Comparison of ENCODE assay signal across 14 cellular contexts in genomic region chr11:46003647-46004046, GRCh38.
A peak's percentile ranks its signal among the peaks of the same experiment; 100 is the strongest.
DNase-seq lines count a peak whose midpoint lies in the region; ATAC-seq, FAIRE-seq and TF ChIP-seq lines count a peak whose summit lies in the region.
"Had no signal": no experiment of that assay in that cellular context is flagged by ENCODE, and none has a peak within 500 bp of the region (broad histone marks: within the 10 kb centered on the region; RNA-seq: fewer than 3 reads in every experiment).

No MANE protein-coding gene starts in this region.

- H4K20me1 ChIP-seq in K562 (replicated peaks; ENCODE audit: control insufficient read depth, insufficient read depth, low read length): no peaks in the 10 kb centered on the region

- TF ChIP-seq EP300 in K562 (IDR thresholded peaks at IDR 0.05; ENCODE audit: low read length) (no peak), sigmoid colon (IDR thresholded peaks at IDR 0.05) (no peak)

- POLR2A ChIA-PET in K562 (lab: Yijun Ruan, JAX): interaction anchor here (0.5 to 1.8 kb wide), 8 partner anchors 8 to 145 kb away, joined by 3 to 6 read pairs (median 3); partner anchors contain the start of gene PEX16

- no TSS peak for BruUV-seq in K562 (replicated peaks; lab: Mats Ljungman, UMichigan)

- H3K4me3 ChIP-seq in K562 (no peak overlapping the region), sigmoid colon (no peak overlapping the region)
- H3K4me3 ChIP-seq: SJSA1 had no signal

- no peak for TF ChIP-seq RAD21 in K562 (CRISPR knock-in tag; conservative IDR thresholded peaks at IDR 0.05 in 1 of 2, IDR thresholded peaks at IDR 0.05 in 1 of 2)

- CTCF ChIA-PET in K562 (lab: Yijun Ruan, JAX; ENCODE audit: low intra/inter-chr PET ratio): interaction anchor here (0.8 kb wide), 1 partner anchor 39 kb away, joined by 3 read pairs; no protein-coding TSS in a partner anchor

- in situ Hi-C loops in K562 (cut with MboI): no loop called here

- no peak for FAIRE-seq in K562 (lab: Jason Lieb, UNC)

- H3K36me3 ChIP-seq in K562 (ENCODE audit: control insufficient read depth, insufficient read depth, low read length): no peaks in the 10 kb centered on the region
- H3K36me3 ChIP-seq in sigmoid colon: no peaks in the 10 kb centered on the region
- H3K36me3 ChIP-seq: SJSA1 had no signal

- DNase-seq in DMS 273 (lab: John Stamatoyannopoulos, UW; ENCODE audit: unreplicated experiment) (peak; percentile 17), DMS 273 treated with DMSO at 0.1 percent for 48 hours (lab: John Stamatoyannopoulos, UW) (no peak), NCI-H2171 (lab: John Stamatoyannopoulos, UW) (peak; percentile 40), K562 (ENCODE audit: extremely low read depth in 1 of 4, low spot score in 3 of 4) (no peak), sigmoid colon (no peak), substantia nigra (lab: John Stamatoyannopoulos, UW) (no peak), cerebellar nuclear complex (lab: John Stamatoyannopoulos, UW) (no peak)
- DNase-seq: amniotic stem cell; NCI-H345; stimulated activated CD4-positive, alpha-beta T cell treated with anti-CD3 and anti-CD28 coated beads, Interleukin-15, amount 100 ng/mL, for 24 hours; stimulated activated naive CD4-positive, alpha-beta T cell had no signal

- no peaks in the 10 kb centered on the region for H3K9me1 ChIP-seq in K562 (ENCODE audit: control insufficient read depth, insufficient read depth, low read length)

- TF ChIP-seq CTCF in K562 (IDR thresholded peaks at IDR 0.05 in 2 of 3, conservative IDR thresholded peaks at IDR 0.05 in 1 of 3; ENCODE audit: insufficient read depth in 2 of 3, low read depth in 1 of 3, low read length in 3 of 3) (no peak), sigmoid colon (IDR thresholded peaks at IDR 0.05) (no peak)

- H3K4me2 ChIP-seq in K562 (ENCODE audit: insufficient read depth, low read length): no peak overlapping the region

- H3K27ac ChIP-seq in K562 (ENCODE audit: extremely low read depth, low read depth, low read length) (no peak overlapping the region), sigmoid colon (peak overlapping the region in 3 of 4 donors; percentile 11 to 54 (median 46)), substantia nigra (ENCODE audit: low read depth, low read length, poor library complexity, severe bottlenecking) (no peak overlapping the region)
- H3K27ac ChIP-seq: 22Rv1, SJSA1 had no signal

- H3K4me1 ChIP-seq in K562 (replicated peaks in 1 of 2; ENCODE audit: control insufficient read depth in 2 of 2, insufficient read depth in 2 of 2, low read length in 2 of 2): peaks cover 0 to 12% of the 10 kb centered on the region in 2 experiments; a peak in 2 of 5 replicates
- peaks cover 0 to 29% (median 20%) of the 10 kb centered on the region in 4 donors for H3K4me1 ChIP-seq in sigmoid colon

- intact Hi-C loops in K562 (cut with micrococcal nuclease) (no loop called here), sigmoid colon (cut with DNase I) (no loop called here)

- no peak overlapping the region for H3K9ac ChIP-seq in K562 (ENCODE audit: insufficient read depth in 1 of 2, low read depth in 2 of 2, low read length in 2 of 2)

- H3K79me2 ChIP-seq in K562 (ENCODE audit: control insufficient read depth, insufficient read depth, low read length): peaks cover 8% of the 10 kb centered on the region; the same call in 2 of the 3 replicates

- TF ChIP-seq POLR2A in K562 (conservative IDR thresholded peaks at IDR 0.05) (no peak), sigmoid colon (IDR thresholded peaks at IDR 0.05) (no peak)

- no peaks in the 10 kb centered on the region for H3K9me3 ChIP-seq in K562 (replicated peaks; ENCODE audit: control insufficient read depth, insufficient read depth, low read depth, low read length)
- no peaks in the 10 kb centered on the region for H3K9me3 ChIP-seq in sigmoid colon
- H3K9me3 ChIP-seq: SJSA1 had no signal

- ATAC-seq in K562 (peak; percentile 51), GM21576 (IDR thresholded peaks at IDR 0.05; ENCODE audit: unreplicated experiment) (no peak)

- H3K27me3 ChIP-seq in K562 (ENCODE audit: control insufficient read depth in 2 of 2, insufficient read depth in 2 of 2, low read length in 2 of 2) (no peaks in the 10 kb centered on the region), sigmoid colon (no peaks in the 10 kb centered on the region)
- H3K27me3 ChIP-seq: SJSA1 had no signal

- H2AFZ ChIP-seq in K562 (ENCODE audit: low read depth, low read length): no peak overlapping the region

TF ChIP-seq in K562, 482 proteins besides CTCF, POLR2A, EP300 and RAD21 (continues in another document):
- TF ChIP-seq NR2C2 (CRISPR knock-in tag; IDR thresholded peaks at IDR 0.05): no peak
- peak; percentile 47; the same call in 1 of the 2 replicates for TF ChIP-seq NR2C2 (tag; IDR thresholded peaks at IDR 0.05)
- peak; percentile 80 for TF ChIP-seq GABPA (tag; conservative IDR thresholded peaks at IDR 0.05; ENCODE audit: low read depth)
- 0 out of 2 replicates have a peak, but pooled peaks have one; percentile 30 for TF ChIP-seq ZEB2 (IDR thresholded peaks at IDR 0.05)
- TF ChIP-seq BCLAF1 (IDR thresholded peaks at IDR 0.05; ENCODE audit: borderline replicate concordance in 1 of 2, control insufficient read depth in 1 of 2, low read depth in 2 of 2, low read length in 1 of 2): no peak
- peak; percentile 61 for TF ChIP-seq NR2C1 (IDR thresholded peaks at IDR 0.05)
- peak; percentile 81 for TF ChIP-seq NR2C1 (tag; IDR thresholded peaks at IDR 0.05)
- TF ChIP-seq KLF16 (IDR thresholded peaks at IDR 0.05): no peak
- no peak for TF ChIP-seq CEBPG (CRISPR knock-in tag; IDR thresholded peaks at IDR 0.05)
- peak in 1 of 2 experiments; percentile 39; a peak in 1 of 4 replicates for TF ChIP-seq CEBPG (tag; conservative IDR thresholded peaks at IDR 0.05 in 1 of 2, IDR thresholded peaks at IDR 0.05 in 1 of 2)
- TF ChIP-seq HCFC1 (IDR thresholded peaks at IDR 0.05; ENCODE audit: low read depth, low read length): peak; percentile 51; the same call in 1 of the 2 replicates
- 0 out of 2 replicates have a peak, but pooled peaks have one; percentile 39 for TF ChIP-seq NCOA1 (IDR thresholded peaks at IDR 0.05; ENCODE audit: low read depth)
- peak; percentile 14 for TF ChIP-seq PHF20 (IDR thresholded peaks at IDR 0.05; ENCODE audit: partially characterized antibody)
- TF ChIP-seq FOXA3 (CRISPR knock-in tag; conservative IDR thresholded peaks at IDR 0.05 in 1 of 2, IDR thresholded peaks at IDR 0.05 in 1 of 2): no peak

Comparison
In these comparisons a context has a peak if more than half of its experiments do, and no peak if none do; other contexts are left out.
1. DNase-seq: peak in DMS 273 (single experiment) and NCI-H2171 (single experiment); none in DMS 273 treated with DMSO at 0.1 percent for 48 hours (single experiment), K562 (0 of 4), sigmoid colon (single experiment), substantia nigra (0 of 49) and cerebellar nuclear complex (0 of 2).
2. H3K27ac ChIP-seq: peak in sigmoid colon (3 of 4); none in K562 (single experiment) and substantia nigra (single experiment).